In genomic region chr9:100457517-100457916, GRCh38 we compare ENCODE assay signal across 8 cellular contexts.
"Had no signal": no experiment of that assay in that cellular context is flagged by ENCODE, and none has a peak within 500 bp of the region (broad histone marks: within the 10 kb centered on the region; RNA-seq: fewer than 3 reads in every experiment).

No MANE protein-coding gene starts in this region.

- H3K27ac ChIP-seq: GM23248 had no signal

- ATAC-seq: GM23338, HCT116 had no signal

- H3K9me3 ChIP-seq: HAP-1 had no signal

- H2AFZ ChIP-seq: GM23248, GM23338 had no signal

- H3K4me2 ChIP-seq: GM23338 had no signal

- DNase-seq: GM23248, H7, H9, HCEC 1CT, HFFc6 had no signal

- H3K9ac ChIP-seq: GM23248 had no signal

- H3K4me3 ChIP-seq: GM23248, GM23338, HAP-1 had no signal
